1 cellular context compared by ENCODE assay signal in the genomic region with DNA sequence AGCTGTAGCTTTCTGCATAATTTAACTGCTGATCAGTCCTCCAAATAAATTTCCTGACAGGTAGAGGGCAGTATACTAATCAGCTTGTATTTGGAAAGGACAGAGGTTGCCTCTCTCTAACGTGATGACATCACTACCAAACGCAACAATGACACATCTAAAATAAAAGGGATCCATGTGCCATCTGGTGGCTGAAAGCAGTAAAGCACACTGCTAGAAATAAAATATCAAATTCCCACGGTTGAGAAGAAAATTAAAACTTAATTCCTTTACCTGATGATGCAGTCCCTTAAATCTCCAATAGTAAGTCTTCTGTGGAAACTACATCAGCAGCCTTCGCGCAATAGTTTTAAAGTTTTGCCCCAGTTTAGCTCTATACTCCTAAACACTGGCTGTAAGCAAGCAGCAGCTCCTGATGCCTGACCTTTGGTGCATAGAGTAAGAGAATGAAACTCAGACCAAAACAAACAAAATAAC.
A peak's percentile ranks its signal among the peaks of the same experiment; 100 is the strongest.
TF ChIP-seq lines count a peak whose summit lies in the region.

No MANE protein-coding gene starts in this region.

TF ChIP-seq in HCT116, 20 proteins besides CTCF, POLR2A, EP300 and RAD21 (continued from another document):
- TF ChIP-seq POLR2AphosphoS5 (IDR thresholded peaks at IDR 0.05; ENCODE audit: low read depth, low read length) (peak; percentile 14; the same call in 1 of the 2 replicates), FOSL1 (IDR thresholded peaks at IDR 0.05; ENCODE audit: low read depth) (peak; percentile 45), TCF7L2 (IDR thresholded peaks at IDR 0.05; ENCODE audit: borderline replicate concordance, extremely low read depth, insufficient read depth, insufficient read length) (no peak), EZH2phosphoT487 (IDR thresholded peaks at IDR 0.05; ENCODE audit: borderline replicate concordance) (no peak), EGR1 (IDR thresholded peaks at IDR 0.05; ENCODE audit: low read depth) (no peak), SP1 (IDR thresholded peaks at IDR 0.05; ENCODE audit: low read depth) (peak; percentile 81)
- TF ChIP-seq, protein P1, sequence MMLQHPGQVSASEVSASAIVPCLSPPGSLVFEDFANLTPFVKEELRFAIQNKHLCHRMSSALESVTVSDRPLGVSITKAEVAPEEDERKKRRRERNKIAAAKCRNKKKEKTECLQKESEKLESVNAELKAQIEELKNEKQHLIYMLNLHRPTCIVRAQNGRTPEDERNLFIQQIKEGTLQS (IDR thresholded peaks at IDR 0.05): no peak
- TF ChIP-seq, protein P2, sequence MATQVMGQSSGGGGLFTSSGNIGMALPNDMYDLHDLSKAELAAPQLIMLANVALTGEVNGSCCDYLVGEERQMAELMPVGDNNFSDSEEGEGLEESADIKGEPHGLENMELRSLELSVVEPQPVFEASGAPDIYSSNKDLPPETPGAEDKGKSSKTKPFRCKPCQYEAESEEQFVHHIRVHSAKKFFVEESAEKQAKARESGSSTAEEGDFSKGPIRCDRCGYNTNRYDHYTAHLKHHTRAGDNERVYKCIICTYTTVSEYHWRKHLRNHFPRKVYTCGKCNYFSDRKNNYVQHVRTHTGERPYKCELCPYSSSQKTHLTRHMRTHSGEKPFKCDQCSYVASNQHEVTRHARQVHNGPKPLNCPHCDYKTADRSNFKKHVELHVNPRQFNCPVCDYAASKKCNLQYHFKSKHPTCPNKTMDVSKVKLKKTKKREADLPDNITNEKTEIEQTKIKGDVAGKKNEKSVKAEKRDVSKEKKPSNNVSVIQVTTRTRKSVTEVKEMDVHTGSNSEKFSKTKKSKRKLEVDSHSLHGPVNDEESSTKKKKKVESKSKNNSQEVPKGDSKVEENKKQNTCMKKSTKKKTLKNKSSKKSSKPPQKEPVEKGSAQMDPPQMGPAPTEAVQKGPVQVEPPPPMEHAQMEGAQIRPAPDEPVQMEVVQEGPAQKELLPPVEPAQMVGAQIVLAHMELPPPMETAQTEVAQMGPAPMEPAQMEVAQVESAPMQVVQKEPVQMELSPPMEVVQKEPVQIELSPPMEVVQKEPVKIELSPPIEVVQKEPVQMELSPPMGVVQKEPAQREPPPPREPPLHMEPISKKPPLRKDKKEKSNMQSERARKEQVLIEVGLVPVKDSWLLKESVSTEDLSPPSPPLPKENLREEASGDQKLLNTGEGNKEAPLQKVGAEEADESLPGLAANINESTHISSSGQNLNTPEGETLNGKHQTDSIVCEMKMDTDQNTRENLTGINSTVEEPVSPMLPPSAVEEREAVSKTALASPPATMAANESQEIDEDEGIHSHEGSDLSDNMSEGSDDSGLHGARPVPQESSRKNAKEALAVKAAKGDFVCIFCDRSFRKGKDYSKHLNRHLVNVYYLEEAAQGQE (IDR thresholded peaks at IDR 0.05; ENCODE audit: low read depth): no peak
